ENCODE assay signal across 16 cellular contexts in genomic region chrX:75228854-75229253, GRCh38.
"Had no signal": no experiment of that assay in that cellular context is flagged by ENCODE, and none has a peak within 500 bp of the region (broad histone marks: within the 10 kb centered on the region; RNA-seq: fewer than 3 reads in every experiment).

No MANE protein-coding gene starts in this region.

- DNase-seq: activated CD4-positive, CD25-positive, alpha-beta regulatory T cell treated with anti-CD3 and anti-CD28 coated beads, Interleukin-2, amount 50 U/mL, for 72 hours; activated naive CD4-positive, alpha-beta T cell treated with anti-CD3 and anti-CD28 coated beads for 36 hours; activated naive CD8-positive, alpha-beta T cell treated with anti-CD3 and anti-CD28 coated beads, Interleukin-2, amount 50 U/mL, for 24 hours; islet precursor cell; midbrain; pancreas; spleen; stimulated activated naive CD8-positive, alpha-beta T cell treated with anti-CD3 and anti-CD28 coated beads, Interleukin-15, amount 100 ng/mL, for 72 hours; upper lobe of left lung had no signal

- H3K4me3 Mint-ChIP-seq: activated naive CD4-positive, alpha-beta T cell treated with anti-CD3 and anti-CD28 coated beads for 36 hours; activated naive CD8-positive, alpha-beta T cell treated with anti-CD3 and anti-CD28 coated beads, Interleukin-2, amount 50 U/mL, for 24 hours; activated T-helper 17 cell treated with anti-CD3 and anti-CD28 coated beads, Interleukin-2, amount 50 U/mL, for 72 hours; neural progenitor cell; stimulated activated naive CD8-positive, alpha-beta T cell treated with anti-CD3 and anti-CD28 coated beads, Interleukin-15, amount 100 ng/mL, for 72 hours had no signal

- H3K9me3 Mint-ChIP-seq: activated naive CD4-positive, alpha-beta T cell treated with anti-CD3 and anti-CD28 coated beads for 36 hours; activated naive CD8-positive, alpha-beta T cell treated with anti-CD3 and anti-CD28 coated beads, Interleukin-2, amount 50 U/mL, for 24 hours; activated T-helper 17 cell treated with anti-CD3 and anti-CD28 coated beads, Interleukin-2, amount 50 U/mL, for 72 hours had no signal

- H3K27ac Mint-ChIP-seq: activated naive CD4-positive, alpha-beta T cell treated with anti-CD3 and anti-CD28 coated beads for 36 hours; activated naive CD8-positive, alpha-beta T cell treated with anti-CD3 and anti-CD28 coated beads, Interleukin-2, amount 50 U/mL, for 24 hours; activated T-helper 17 cell treated with anti-CD3 and anti-CD28 coated beads, Interleukin-2, amount 50 U/mL, for 72 hours; neural progenitor cell; stimulated activated naive CD8-positive, alpha-beta T cell treated with anti-CD3 and anti-CD28 coated beads, Interleukin-15, amount 100 ng/mL, for 72 hours had no signal

- H3K4me1 ChIP-seq: pancreas, spleen, upper lobe of left lung had no signal

- ATAC-seq: activated naive CD8-positive, alpha-beta T cell treated with anti-CD3 and anti-CD28 coated beads, Interleukin-2, amount 50 U/mL, for 24 hours; activated T-helper 17 cell treated with anti-CD3 and anti-CD28 coated beads, Interleukin-2, amount 50 U/mL, for 72 hours; esophagus mucosa; pancreas; sciatic nerve; stimulated activated naive CD8-positive, alpha-beta T cell treated with anti-CD3 and anti-CD28 coated beads, Interleukin-15, amount 100 ng/mL, for 72 hours had no signal

- H3K27me3 Mint-ChIP-seq: activated naive CD8-positive, alpha-beta T cell treated with anti-CD3 and anti-CD28 coated beads, Interleukin-2, amount 50 U/mL, for 24 hours; activated T-helper 17 cell treated with anti-CD3 and anti-CD28 coated beads, Interleukin-2, amount 50 U/mL, for 72 hours; stimulated activated naive CD8-positive, alpha-beta T cell treated with anti-CD3 and anti-CD28 coated beads, Interleukin-15, amount 100 ng/mL, for 72 hours had no signal

- H3K4me3 ChIP-seq: cardiac muscle cell, coronary artery, lung, neural progenitor cell, pancreas, spleen, upper lobe of left lung had no signal

- H3K4me1 Mint-ChIP-seq: activated T-helper 17 cell treated with anti-CD3 and anti-CD28 coated beads, Interleukin-2, amount 50 U/mL, for 72 hours had no signal

- H3K4me2 ChIP-seq: neural progenitor cell had no signal

- H3K27me3 ChIP-seq: cardiac muscle cell, neural progenitor cell, upper lobe of left lung had no signal

- H3K27ac ChIP-seq: cardiac muscle cell, coronary artery, neural progenitor cell, pancreas, spleen, upper lobe of left lung had no signal

- H3K36me3 Mint-ChIP-seq: neural progenitor cell had no signal

- H2AFZ ChIP-seq: neural progenitor cell had no signal

- H3K36me3 ChIP-seq: cardiac muscle cell, neural progenitor cell, pancreas, spleen, upper lobe of left lung had no signal

- H3K9me3 ChIP-seq: pancreas, spleen, upper lobe of left lung had no signal
